ENCODE assay signal across 9 cellular contexts in genomic region chr9:126862461-126862830, GRCh38. TPM values are rescaled to one million over a fixed set of nuclear protein-coding genes. Genes with fewer than 3 reads are reported as not detected.
DNase-seq lines count a peak whose midpoint lies in the region; ATAC-seq and TF ChIP-seq lines count a peak whose summit lies in the region.
"Had no signal": no experiment of that assay in that cellular context is flagged by ENCODE, and none has a peak within 500 bp of the region (broad histone marks: within the 10 kb centered on the region; RNA-seq: fewer than 3 reads in every experiment).

No MANE protein-coding gene starts in this region.

- no peak for TF ChIP-seq POLR2A in gastrocnemius medialis (IDR thresholded peaks at IDR 0.05)

- H3K36me3 ChIP-seq in PC-9 (ENCODE audit: low read depth) (no peaks in the 10 kb centered on the region), gastrocnemius medialis (no peaks in the 10 kb centered on the region)

- in situ Hi-C loops in gastrocnemius medialis (cut with MboI; ENCODE audit: low sequenced_read_pairs in 4 of 4) = no loop called here
- in situ Hi-C loops in ACHN (cut with HindIII; ENCODE audit: low pct_ligation_motif_present, low pct_unique_long_range_greater_than_20kb, low sequenced_read_pairs) = no loop called here

- peaks cover 5% of the 10 kb centered on the region; the same call in 1 of the 2 replicates for H3F3A ChIP-seq in PC-9 (ENCODE audit: insufficient read depth, low read depth)

- no peak overlapping the region for H2AFZ ChIP-seq in PC-9

- H3K4me2 ChIP-seq in PC-9 = peak overlapping the region; percentile 93

- POLR2A ChIA-PET in PC-9 (lab: Charles Lee; ENCODE audit: unreplicated experiment) = interaction anchor here (0.6 kb wide), 1 partner anchor 512 kb away, joined by 4 read pairs; no protein-coding TSS in a partner anchor

- H3K27ac ChIP-seq in PC-9 (no peak overlapping the region), gastrocnemius medialis (peak overlapping the region; percentile 95 to 98 (median 97))
- H3K27ac ChIP-seq: foreskin keratinocyte had no signal

- CTCF ChIA-PET in PC-9 (lab: Charles Lee) = no interaction called here

- H3K27me3 ChIP-seq in PC-9 (ENCODE audit: insufficient read depth, low read depth) (no peaks in the 10 kb centered on the region), gastrocnemius medialis (no peaks in the 10 kb centered on the region)

- no peaks in the 10 kb centered on the region for H3K9me2 ChIP-seq in PC-9 (ENCODE audit: insufficient read depth)

- H3K79me2 ChIP-seq in PC-9 (ENCODE audit: low read depth) = peaks cover 30% of the 10 kb centered on the region

- intact Hi-C loops in PC-9 (cut with micrococcal nuclease; ENCODE audit: unreplicated experiment) = no loop called here
- intact Hi-C loops in gastrocnemius medialis (cut with DNase I; ENCODE audit: low total_unique reads) = loop anchor here (5.0 kb wide), 1 partner anchor 55 kb away; the partner anchor contains the start of gene ZBTB43

- H3K4me3 ChIP-seq in GM12864 (ENCODE audit: low read depth, low read length) (peak overlapping the region; percentile 69), PC-9 (no peak overlapping the region), fibroblast of the aortic adventitia (ENCODE audit: low read depth, low read length) (peak overlapping the region; percentile 90), gastrocnemius medialis (peak overlapping the region; percentile 9 to 95 (median 90))

- TF ChIP-seq CTCF in GM12864 (IDR thresholded peaks at IDR 0.05; ENCODE audit: low read depth, low read length, missing control alignments) = no peak
- TF ChIP-seq CTCF in PC-9 (conservative IDR thresholded peaks at IDR 0.05) = no peak
- no peak for TF ChIP-seq CTCF in fibroblast of the aortic adventitia (IDR thresholded peaks at IDR 0.05; ENCODE audit: insufficient read depth, low read length)
- no peak for TF ChIP-seq CTCF in gastrocnemius medialis (IDR thresholded peaks at IDR 0.05 in 4 of 5, conservative IDR thresholded peaks at IDR 0.05 in 1 of 5)

- DNase-seq in GM12864 (ENCODE audit: low read depth) = no peak
- no peak for DNase-seq in PC-9
- DNase-seq in fibroblast of the aortic adventitia (ENCODE audit: low read depth) = no peak
- no peak for DNase-seq in gastrocnemius medialis
- DNase-seq in NCI-H1417 treated with DMSO at 0.1 percent for 48 hours (lab: John Stamatoyannopoulos, UW) = no peak
- DNase-seq in ACHN = no peak
- DNase-seq in NCI-H1048 (lab: John Stamatoyannopoulos, UW) = no peak
- DNase-seq: foreskin keratinocyte had no signal

- H3K9me3 ChIP-seq in PC-9 (ENCODE audit: insufficient read depth, low read depth) (no peaks in the 10 kb centered on the region), gastrocnemius medialis (no peaks in the 10 kb centered on the region)

- no TSS peak for BruUV-seq in PC-9 (replicated peaks; lab: Mats Ljungman, UMichigan)

- peaks cover 9% of the 10 kb centered on the region for H4K20me1 ChIP-seq in PC-9 (ENCODE audit: insufficient read depth)

- peak in 1 of 2 donors; percentile 23 for ATAC-seq in gastrocnemius medialis
- no peak for ATAC-seq in HG03460 (IDR thresholded peaks at IDR 0.05; ENCODE audit: unreplicated experiment)
- ATAC-seq: foreskin keratinocyte had no signal

- peaks cover 15% of the 10 kb centered on the region for H3K4me1 ChIP-seq in PC-9 (replicated peaks; ENCODE audit: insufficient read depth)
- H3K4me1 ChIP-seq in gastrocnemius medialis = peaks cover 58% of the 10 kb centered on the region in 2 donors

RNA-seq across cellular contexts. Expression of gene ZBTB34, which starts 2.0 kb away (rescaled TPM):
- total RNA-seq in PC-9 (2021) = 8.2 and 9.0 TPM in 2 replicates
- total RNA-seq in fibroblast of the aortic adventitia (ENCODE audit: low replicate concordance) = 7.3 and 8.8 TPM in 2 replicates
- 1 to 10 TPM; 6.2 to 8.7 (median 6.9) TPM for total RNA-seq in gastrocnemius medialis

RNA-seq across cellular contexts. Expression of gene RALGPS1, which starts 52.1 kb away (rescaled TPM):
- total RNA-seq in PC-9 (2021) (23.3 and 25.8 TPM in 2 replicates), fibroblast of the aortic adventitia (ENCODE audit: low replicate concordance) (2.4 and 2.9 TPM in 2 replicates), gastrocnemius medialis (10 to 100 TPM in 1 of 4 donors, 1 to 10 TPM in 3; 2.2 to 10.3 (median 5.4) TPM)

RNA-seq across cellular contexts. Expression of gene ZBTB43, which starts 57.6 kb away (rescaled TPM):
- total RNA-seq in PC-9 (2021) = 12.1 and 18.4 TPM in 2 replicates
- total RNA-seq in fibroblast of the aortic adventitia (ENCODE audit: low replicate concordance) = 8.1 and 11.1 TPM in 2 replicates
- 10 to 100 TPM; 44.9 to 65.2 (median 60.0) TPM for total RNA-seq in gastrocnemius medialis
